ENCODE assay signal across 13 cellular contexts in genomic region chr5:34043099-34043876, GRCh38. TPM values are rescaled to one million over a fixed set of nuclear protein-coding genes. Genes with fewer than 3 reads are reported as not detected.
A peak's percentile ranks its signal among the peaks of the same experiment; 100 is the strongest.
DNase-seq lines count a peak whose midpoint lies in the region; ATAC-seq and TF ChIP-seq lines count a peak whose summit lies in the region.
"Had no signal": no experiment of that assay in that cellular context is flagged by ENCODE, and none has a peak within 500 bp of the region (broad histone marks: within the 10 kb centered on the region; RNA-seq: fewer than 3 reads in every experiment).

A gene with protein sequence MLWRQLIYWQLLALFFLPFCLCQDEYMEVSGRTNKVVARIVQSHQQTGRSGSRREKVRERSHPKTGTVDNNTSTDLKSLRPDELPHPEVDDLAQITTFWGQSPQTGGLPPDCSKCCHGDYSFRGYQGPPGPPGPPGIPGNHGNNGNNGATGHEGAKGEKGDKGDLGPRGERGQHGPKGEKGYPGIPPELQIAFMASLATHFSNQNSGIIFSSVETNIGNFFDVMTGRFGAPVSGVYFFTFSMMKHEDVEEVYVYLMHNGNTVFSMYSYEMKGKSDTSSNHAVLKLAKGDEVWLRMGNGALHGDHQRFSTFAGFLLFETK (minus strand): TSS chr5:34043213. CDS start chr5:34043125, 88 bp downstream.

- peak; percentile 33 for DNase-seq in NCI-H1092 treated with DMSO at 0.1 percent for 48 hours (lab: John Stamatoyannopoulos, UW)
- DNase-seq in coronary artery (ENCODE audit: low spot score), result no peak
- DNase-seq in middle frontal gyrus (ENCODE audit: extremely low spot score, low spot score), result peak; percentile 37
- peak in 15 of 49 donors; percentile 5 to 49 (median 14) for DNase-seq in substantia nigra (lab: John Stamatoyannopoulos, UW)
- DNase-seq in glutamatergic neuron, result no peak
- no peak for DNase-seq in ecto neural progenitor cell (ENCODE audit: low spot score)
- no peak for DNase-seq in H4 (ENCODE audit: low spot score)
- DNase-seq: activated CD8-positive, alpha-beta memory T cell treated with anti-CD3 and anti-CD28 coated beads for 24 hours; KG1; NCI-H226; SK-N-SH; trophoblast cell had no signal

- no peaks in the 10 kb centered on the region for H3K36me3 Mint-ChIP-seq in glutamatergic neuron (ENCODE audit: unreplicated experiment)

- H3K4me3 Mint-ChIP-seq in glutamatergic neuron (ENCODE audit: unreplicated experiment), result no peak within 1 kb of the TSS

- H3K27ac ChIP-seq in coronary artery (peak within 1 kb of the TSS in 1 of 2 donors; percentile 44), substantia nigra (ENCODE audit: low read depth, low read length, poor library complexity, severe bottlenecking) (peak within 1 kb of the TSS; percentile 6)

- no peak for ATAC-seq in GM19395 (IDR thresholded peaks at IDR 0.05; ENCODE audit: unreplicated experiment)

- TF ChIP-seq CTCF in coronary artery (IDR thresholded peaks at IDR 0.05) (no peak), glutamatergic neuron (IDR thresholded peaks at IDR 0.05; ENCODE audit: partially characterized antibody, unreplicated experiment) (no peak)

- no peak within 1 kb of the TSS for H3K27ac Mint-ChIP-seq in glutamatergic neuron (ENCODE audit: unreplicated experiment)

- H3K4me3 ChIP-seq in coronary artery, result peak within 1 kb of the TSS; percentile 29

- H3K27me3 Mint-ChIP-seq in glutamatergic neuron (ENCODE audit: unreplicated experiment), result no peaks in the 10 kb centered on the region

- H3K4me1 Mint-ChIP-seq in glutamatergic neuron (ENCODE audit: low read depth, unreplicated experiment), result peaks cover 4% of the 10 kb centered on the region

- H3K9me3 Mint-ChIP-seq in glutamatergic neuron (ENCODE audit: unreplicated experiment), result peaks cover 1% of the 10 kb centered on the region

RNA-seq across cellular contexts. Expression of the gene that starts here (rescaled TPM):
- total RNA-seq in glutamatergic neuron (ENCODE audit: unreplicated experiment), result 9.0 TPM
- total RNA-seq in H4 (2014; rRNA removed; shearing (Covaris generic)), result 0.17 and 0.76 TPM in 2 replicates

Comparison
In these comparisons a context has a peak if more than half of its experiments do, and no peak if none do; other contexts are left out.
1. DNase-seq: peak in NCI-H1092 treated with DMSO at 0.1 percent for 48 hours (single experiment) and middle frontal gyrus (single experiment); none in coronary artery (single experiment), glutamatergic neuron (single experiment), ecto neural progenitor cell (single experiment) and H4 (single experiment).